In genomic region chr18:31439807-31440325, GRCh38 we compare ENCODE assay signal across 1 cellular context.
TF ChIP-seq lines count a peak whose summit lies in the region.

No MANE protein-coding gene starts in this region.

TF ChIP-seq in HepG2, 621 proteins besides CTCF, POLR2A, EP300 and RAD21:
- TF ChIP-seq CEBPB (IDR thresholded peaks at IDR 0.05; ENCODE audit: borderline replicate concordance, low read depth, low read length) (peak; percentile 34; the same call in 1 of the 2 replicates), MAX (IDR thresholded peaks at IDR 0.05) (no peak), RFX3 (CRISPR knock-in tag; IDR thresholded peaks at IDR 0.05) (no peak), ZNF280D (CRISPR knock-in tag; IDR thresholded peaks at IDR 0.05) (no peak), KAT7 (CRISPR knock-in tag; IDR thresholded peaks at IDR 0.05; ENCODE audit: borderline replicate concordance) (no peak), ZNF362 (CRISPR knock-in tag; IDR thresholded peaks at IDR 0.05; ENCODE audit: borderline replicate concordance) (no peak), ZNF567 (CRISPR knock-in tag; IDR thresholded peaks at IDR 0.05; ENCODE audit: borderline replicate concordance) (no peak), SMARCC2 (IDR thresholded peaks at IDR 0.05) (no peak), ZNF263 (CRISPR knock-in tag; IDR thresholded peaks at IDR 0.05) (no peak)
TF ChIP-seq in HepG2: peak in this region for 1.
